In genomic region chr15:67146214-67146613, GRCh38 we compare ENCODE assay signal across 8 cellular contexts.
A peak's percentile ranks its signal among the peaks of the same experiment; 100 is the strongest.
DNase-seq lines count a peak whose midpoint lies in the region; ATAC-seq lines count a peak whose summit lies in the region.

No MANE protein-coding gene starts in this region.

- no peaks in the 10 kb centered on the region for H3K27me3 ChIP-seq in stomach smooth muscle (ENCODE audit: control insufficient read depth in 1 of 2, insufficient read depth in 2 of 2, low read length in 2 of 2)

- no peak overlapping the region for H3K9ac ChIP-seq in stomach smooth muscle (ENCODE audit: low read length in 2 of 2)

- H3K4me1 ChIP-seq in stomach smooth muscle (ENCODE audit: control insufficient read depth, insufficient read depth, low read length): peaks cover 56% of the 10 kb centered on the region

- POLR2A ChIA-PET in activated naive CD8-positive, alpha-beta T cell treated with anti-CD3 and anti-CD28 coated beads, Interleukin-2, amount 10 ng/mL, durations not matched to agents 7 days and 5 days (lab: Charles Lee): interaction anchor here (1.7 to 2.2 kb wide), 2 partner anchors 9 to 11 kb away, joined by 6 to 8 read pairs; no protein-coding TSS in a partner anchor

- no peak for ATAC-seq in activated naive CD8-positive, alpha-beta T cell treated with anti-CD3 and anti-CD28 coated beads, Interleukin-2, amount 10 ng/mL, durations not matched to agents 7 days and 5 days (ENCODE audit: low read depth)
- no peak for ATAC-seq in GM18867 (IDR thresholded peaks at IDR 0.05; ENCODE audit: unreplicated experiment)
- ATAC-seq in GM21737 (IDR thresholded peaks at IDR 0.05; ENCODE audit: unreplicated experiment): no peak
- no peak for ATAC-seq in GM18517 (IDR thresholded peaks at IDR 0.05; ENCODE audit: unreplicated experiment)

- H3K36me3 Mint-ChIP-seq in activated naive CD8-positive, alpha-beta T cell treated with anti-CD3 and anti-CD28 coated beads, Interleukin-2, amount 10 ng/mL, durations not matched to agents 7 days and 5 days: peaks cover 4% of the 10 kb centered on the region

- H3K4me3 ChIP-seq in stomach smooth muscle (ENCODE audit: low read length in 2 of 2): no peak overlapping the region

- H3K9me3 ChIP-seq in stomach smooth muscle (ENCODE audit: control insufficient read depth in 2 of 2, low read length in 2 of 2): no peaks in the 10 kb centered on the region

- H3K4me1 Mint-ChIP-seq in activated naive CD8-positive, alpha-beta T cell treated with anti-CD3 and anti-CD28 coated beads, Interleukin-2, amount 10 ng/mL, durations not matched to agents 7 days and 5 days: peaks cover 54% of the 10 kb centered on the region

- peak overlapping the region; percentile 62 for H3K27ac ChIP-seq in stomach smooth muscle (ENCODE audit: low read length)

- peak overlapping the region; percentile 6 for H3K4me3 Mint-ChIP-seq in activated naive CD8-positive, alpha-beta T cell treated with anti-CD3 and anti-CD28 coated beads, Interleukin-2, amount 10 ng/mL, durations not matched to agents 7 days and 5 days

- H3K36me3 ChIP-seq in stomach smooth muscle (ENCODE audit: control insufficient read depth in 2 of 2, insufficient read depth in 2 of 2, low read length in 2 of 2): no peaks in the 10 kb centered on the region

- DNase-seq in NCI-H2196 (lab: John Stamatoyannopoulos, UW; ENCODE audit: unreplicated experiment): peak; percentile 7
- DNase-seq in NCI-H2196 treated with DMSO at 0.1 percent for 48 hours (lab: John Stamatoyannopoulos, UW; ENCODE audit: unreplicated experiment): no peak
- DNase-seq in activated naive CD8-positive, alpha-beta T cell treated with anti-CD3 and anti-CD28 coated beads, Interleukin-2, amount 10 ng/mL, durations not matched to agents 7 days and 5 days: no peak
- DNase-seq in hepatic stellate cell (ENCODE audit: low spot score): peak; percentile 50

- no peaks in the 10 kb centered on the region for H3K9me3 Mint-ChIP-seq in activated naive CD8-positive, alpha-beta T cell treated with anti-CD3 and anti-CD28 coated beads, Interleukin-2, amount 10 ng/mL, durations not matched to agents 7 days and 5 days

- H3K27ac Mint-ChIP-seq in activated naive CD8-positive, alpha-beta T cell treated with anti-CD3 and anti-CD28 coated beads, Interleukin-2, amount 10 ng/mL, durations not matched to agents 7 days and 5 days: peak overlapping the region; percentile 75

- H3K27me3 Mint-ChIP-seq in activated naive CD8-positive, alpha-beta T cell treated with anti-CD3 and anti-CD28 coated beads, Interleukin-2, amount 10 ng/mL, durations not matched to agents 7 days and 5 days: no peaks in the 10 kb centered on the region

Comparison
In these comparisons a context has a peak if more than half of its experiments do, and no peak if none do; other contexts are left out.
1. DNase-seq: peak in NCI-H2196 (single experiment) and hepatic stellate cell (single experiment); none in NCI-H2196 treated with DMSO at 0.1 percent for 48 hours (single experiment) and activated naive CD8-positive, alpha-beta T cell treated with anti-CD3 and anti-CD28 coated beads, Interleukin-2, amount 10 ng/mL, durations not matched to agents 7 days and 5 days (single experiment).